Comparison of ENCODE assay signal across 8 cellular contexts in genomic region chr14:38208825-38209562, GRCh38. TPM values are rescaled to one million over a fixed set of nuclear protein-coding genes. Genes with fewer than 3 reads are reported as not detected.
DNase-seq lines count a peak whose midpoint lies in the region; ATAC-seq and TF ChIP-seq lines count a peak whose summit lies in the region.

No MANE protein-coding gene starts in this region.

- H3K27me3 ChIP-seq in BE2C = no peaks in the 10 kb centered on the region
- H3K27me3 ChIP-seq in MG63 = no peaks in the 10 kb centered on the region

- H3K9me3 ChIP-seq in BE2C = peaks cover 5% of the 10 kb centered on the region; the same call in 1 of the 2 replicates
- H3K9me3 ChIP-seq in MG63 = no peaks in the 10 kb centered on the region

- H3K4me3 ChIP-seq in BE2C (ENCODE audit: low read depth, low read length) = peak overlapping the region; percentile 28
- peak overlapping the region; percentile 34 for H3K4me3 ChIP-seq in MG63

- peaks cover under 1% of the 10 kb centered on the region; the same call in 1 of the 2 replicates for H3K4me1 ChIP-seq in BE2C

- peak overlapping the region; percentile 13 to 48 for H3K4me3 Mint-ChIP-seq in effector memory CD8-positive, alpha-beta T cell
- H3K4me3 Mint-ChIP-seq in mesothelial cell of epicardium = peak overlapping the region; percentile 65

- DNase-seq in BE2C (peak; percentile 36), MG63 (peak; percentile 58), mesothelial cell of epicardium (ENCODE audit: low spot score in 2 of 2, unreplicated experiment in 2 of 2) (peak; percentile 27 to 59), T-helper 1 cell (no peak), T-helper 9 cell (no peak)
- no peak for DNase-seq in effector memory CD8-positive, alpha-beta T cell

- H3K9me3 Mint-ChIP-seq in effector memory CD8-positive, alpha-beta T cell = peaks cover 2 to 5% of the 10 kb centered on the region in 2 donors
- peaks cover 3% of the 10 kb centered on the region for H3K9me3 Mint-ChIP-seq in mesothelial cell of epicardium

- peaks cover 62 to 68% of the 10 kb centered on the region in 2 donors for H3K27me3 Mint-ChIP-seq in effector memory CD8-positive, alpha-beta T cell
- H3K27me3 Mint-ChIP-seq in mesothelial cell of epicardium (ENCODE audit: low read depth) = peaks cover 87% of the 10 kb centered on the region

- H3K36me3 ChIP-seq in BE2C (no peaks in the 10 kb centered on the region), MG63 (no peaks in the 10 kb centered on the region)

- no peak overlapping the region for H3K27ac Mint-ChIP-seq in effector memory CD8-positive, alpha-beta T cell
- H3K27ac Mint-ChIP-seq in mesothelial cell of epicardium = no peak overlapping the region

- H3K36me3 Mint-ChIP-seq in effector memory CD8-positive, alpha-beta T cell (ENCODE audit: insufficient read depth) = no peaks in the 10 kb centered on the region
- no peaks in the 10 kb centered on the region for H3K36me3 Mint-ChIP-seq in mesothelial cell of epicardium

- TF ChIP-seq CTCF in BE2C (IDR thresholded peaks at IDR 0.05; ENCODE audit: low read depth, low read length) = peak; percentile 31
- no peak for TF ChIP-seq CTCF in mesothelial cell of epicardium (IDR thresholded peaks at IDR 0.05; ENCODE audit: unreplicated experiment)

- peak; percentile 33 for ATAC-seq in effector memory CD8-positive, alpha-beta T cell (replicated peaks)
- ATAC-seq in HG02884 (IDR thresholded peaks at IDR 0.05; ENCODE audit: unreplicated experiment) (no peak), GM21423 (IDR thresholded peaks at IDR 0.05; ENCODE audit: unreplicated experiment) (no peak)

- H3K4me1 Mint-ChIP-seq in effector memory CD8-positive, alpha-beta T cell (ENCODE audit: low read depth in 2 of 2) = peaks cover 4 to 10% of the 10 kb centered on the region in 2 donors
- H3K4me1 Mint-ChIP-seq in mesothelial cell of epicardium = peaks cover 32% of the 10 kb centered on the region

RNA-seq across cellular contexts. Expression of gene SSTR1, which starts 1.3 kb away (rescaled TPM):
- polyA plus RNA-seq in BE2C (2012; ENCODE audit: insufficient read depth, insufficient read length, low read depth) = 2.1 TPM
- 0.07 and 0.92 TPM in 2 replicates for total RNA-seq in MG63 (2014; rRNA removed; shearing (Covaris generic); ENCODE audit: low replicate concordance)
- total RNA-seq in mesothelial cell of epicardium = not detected in 3 replicates

RNA-seq across cellular contexts. Expression of gene CLEC14A, which starts 46.9 kb away (rescaled TPM):
- 0.90 TPM for polyA plus RNA-seq in BE2C (2012; ENCODE audit: insufficient read depth, insufficient read length, low read depth)
- not detected in 2 replicates for total RNA-seq in MG63 (2014; rRNA removed; shearing (Covaris generic); ENCODE audit: low replicate concordance)
- 0.13 TPM in 1 of 3 replicates, not detected in the others for total RNA-seq in mesothelial cell of epicardium

Comparison
In these comparisons a context has a peak if more than half of its experiments do, and no peak if none do; other contexts are left out.
1. DNase-seq: peak in BE2C (single experiment), MG63 (single experiment) and mesothelial cell of epicardium (2 of 2); none in effector memory CD8-positive, alpha-beta T cell (0 of 3), T-helper 1 cell (0 of 5) and T-helper 9 cell (single experiment).